13 cellular contexts compared by ENCODE assay signal in the genomic region with DNA sequence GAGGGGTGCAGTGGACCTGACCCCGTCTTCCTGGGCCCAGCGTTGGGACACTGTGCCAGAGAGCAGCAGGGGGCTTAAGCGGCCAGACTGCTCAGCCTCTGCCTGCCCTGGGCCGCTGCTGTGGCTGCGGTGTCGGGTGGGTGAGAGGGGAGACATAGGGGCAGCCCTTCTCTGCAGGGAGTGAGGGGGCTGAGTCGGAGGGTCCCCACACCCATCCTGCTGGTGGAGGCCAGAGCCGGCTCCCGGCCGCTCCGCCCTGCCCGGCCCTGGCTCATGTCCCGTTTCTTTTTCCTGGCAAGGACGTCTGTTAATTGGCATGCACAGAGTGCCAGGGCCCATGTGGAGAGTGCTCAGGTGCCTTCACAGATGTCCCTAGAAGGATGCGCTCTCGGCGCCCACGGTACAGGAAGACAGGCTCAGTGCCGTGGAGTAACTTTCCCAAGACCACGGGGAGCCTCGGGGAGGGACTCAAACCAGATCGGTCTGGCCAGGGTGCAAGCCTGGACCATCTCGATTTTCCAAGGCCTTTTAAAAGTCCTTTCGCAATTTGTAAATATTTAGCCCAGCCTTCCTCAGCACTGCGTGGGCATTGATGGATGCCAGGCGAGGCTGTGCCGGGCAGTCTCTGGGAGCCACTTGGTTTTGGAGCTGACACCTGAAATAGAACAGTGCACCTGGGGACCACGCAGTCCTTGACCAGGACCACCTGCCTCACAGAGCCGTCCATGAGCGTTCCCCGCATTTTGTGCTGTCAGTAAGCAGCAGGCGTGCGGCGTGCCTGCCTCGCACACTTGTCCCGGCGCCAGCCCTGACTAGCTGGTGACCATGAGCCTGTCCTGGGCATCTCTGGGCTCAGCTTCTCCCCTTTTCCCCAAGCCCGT.
DNase-seq lines count a peak whose midpoint lies in the region; ATAC-seq and TF ChIP-seq lines count a peak whose summit lies in the region.
"Had no signal": no experiment of that assay in that cellular context is flagged by ENCODE, and none has a peak within 500 bp of the region (broad histone marks: within the 10 kb centered on the region; RNA-seq: fewer than 3 reads in every experiment).

No MANE protein-coding gene starts in this region.

- H3K36me3 Mint-ChIP-seq in brain = no peaks in the 10 kb centered on the region

- H3K27ac ChIP-seq in left lung (peak overlapping the region in 1 of 2 donors; percentile 2), stomach smooth muscle (ENCODE audit: low read length) (peak overlapping the region; percentile 97)
- H3K27ac ChIP-seq: KMS-11 had no signal

- TF ChIP-seq CTCF in brain (conservative IDR thresholded peaks at IDR 0.05) = no peak
- no peak for TF ChIP-seq CTCF in left lung (IDR thresholded peaks at IDR 0.05)

- ATAC-seq in left lung (peak; percentile 78), HG02759 (IDR thresholded peaks at IDR 0.05; ENCODE audit: unreplicated experiment) (no peak)
- ATAC-seq: T-helper 17 cell had no signal

- H3K27me3 ChIP-seq in left lung (no peaks in the 10 kb centered on the region), stomach smooth muscle (ENCODE audit: control insufficient read depth in 1 of 2, insufficient read depth in 2 of 2, low read length in 2 of 2) (no peaks in the 10 kb centered on the region)

- peak overlapping the region; percentile 42 to 87 (median 67) for H3K27ac Mint-ChIP-seq in brain

- H3K4me3 Mint-ChIP-seq in brain = peak overlapping the region in 2 of 5 experiments; percentile 13 to 30
- H3K4me3 Mint-ChIP-seq: T-helper 17 cell had no signal

- H3K36me3 ChIP-seq in left lung (no peaks in the 10 kb centered on the region), stomach smooth muscle (ENCODE audit: control insufficient read depth in 2 of 2, insufficient read depth in 2 of 2, low read length in 2 of 2) (no peaks in the 10 kb centered on the region)

- peaks cover 3% of the 10 kb centered on the region for H3K27me3 Mint-ChIP-seq in brain
- H3K27me3 Mint-ChIP-seq: T-helper 17 cell had no signal

- H3K9me3 Mint-ChIP-seq in brain = no peaks in the 10 kb centered on the region
- H3K9me3 Mint-ChIP-seq: nephron had no signal

- peak; percentile 33 for DNase-seq in GM03348 (ENCODE audit: low spot score)
- no peak for DNase-seq in left lung
- no peak for DNase-seq in D341Med (ENCODE audit: low spot score)
- DNase-seq in NCI-H524 treated with DMSO at 0.1 percent for 48 hours (lab: John Stamatoyannopoulos, UW) = no peak
- DNase-seq in SW 1271 (lab: John Stamatoyannopoulos, UW) = no peak
- DNase-seq: activated T-cell treated with anti-CD3 and anti-CD28 coated beads for 4 hours, NCI-H774, T-helper 17 cell had no signal

- H3K4me1 Mint-ChIP-seq in brain = peaks cover 71% of the 10 kb centered on the region

- H3K4me1 ChIP-seq in left lung (peaks cover 9 to 99% of the 10 kb centered on the region in 2 donors), stomach smooth muscle (ENCODE audit: control insufficient read depth, insufficient read depth, low read length) (peaks cover 98% of the 10 kb centered on the region)

- H3K9ac ChIP-seq in stomach smooth muscle (ENCODE audit: low read length in 2 of 2) = peak overlapping the region; percentile 60 to 69
- H3K9ac ChIP-seq: KMS-11 had no signal

- no peaks in the 10 kb centered on the region for H3K9me3 ChIP-seq in left lung
- no peaks in the 10 kb centered on the region for H3K9me3 ChIP-seq in stomach smooth muscle (ENCODE audit: control insufficient read depth in 2 of 2, low read length in 2 of 2)

- intact Hi-C loops in left lung (cut with DNase I) = no loop called here

- H3K4me3 ChIP-seq in left lung = no peak overlapping the region
- peak overlapping the region; percentile 33 to 54 for H3K4me3 ChIP-seq in stomach smooth muscle (ENCODE audit: low read length in 2 of 2)

Comparison
In these comparisons a context has a peak if more than half of its experiments do, and no peak if none do; other contexts are left out.
1. H3K4me3 ChIP-seq: peak in stomach smooth muscle (2 of 2); none in left lung (0 of 2).